Comparison of ENCODE assay signal across 22 cellular contexts in genomic region chr1:36865080-36865900, GRCh38.
DNase-seq lines count a peak whose midpoint lies in the region; ATAC-seq and TF ChIP-seq lines count a peak whose summit lies in the region.
"Had no signal": no experiment of that assay in that cellular context is flagged by ENCODE, and none has a peak within 500 bp of the region (broad histone marks: within the 10 kb centered on the region; RNA-seq: fewer than 3 reads in every experiment).

No MANE protein-coding gene starts in this region.

- H3K27ac Mint-ChIP-seq in activated T-cell treated with anti-CD3 and anti-CD28 coated beads, Interleukin-2, amount 50 U/mL, for 72 hours = no peak overlapping the region
- H3K27ac Mint-ChIP-seq: CD4-positive, alpha-beta T cell; H9 had no signal

- peaks cover 9% of the 10 kb centered on the region for H3K27me3 ChIP-seq in SJCRH30
- no peaks in the 10 kb centered on the region for H3K27me3 ChIP-seq in tibial nerve

- DNase-seq in NCI-H446 treated with DMSO at 0.1 percent for 48 hours (lab: John Stamatoyannopoulos, UW) (peak; percentile 41), NCI-H446 (lab: John Stamatoyannopoulos, UW) (no peak), SJCRH30 (peak; percentile 12 to 31), foreskin melanocyte (peak; percentile 82), tibial nerve (ENCODE audit: low spot score in 2 of 2) (no peak)
- no peak for DNase-seq in activated T-cell treated with anti-CD3 and anti-CD28 coated beads, Interleukin-2, amount 50 U/mL, for 72 hours
- no peak for DNase-seq in activated effector memory CD4-positive, alpha-beta T cell treated with anti-CD3 and anti-CD28 coated beads, Interleukin-2, amount 50 U/mL, for 16 hours
- DNase-seq: Caco-2; CD4-positive, alpha-beta T cell; EL; H9; IMR-90; Karpas-422; NCI-H1048; NCI-H1436; NCI-H2081; NCI-H524 treated with DMSO at 0.1 percent for 48 hours; PC-3; RPMI8226; SIG-M5 had no signal

- no peak for TF ChIP-seq POLR2A in tibial nerve (IDR thresholded peaks at IDR 0.05)

- H3K4me1 ChIP-seq in SJCRH30 = no peaks in the 10 kb centered on the region
- peaks cover 0 to 67% (median 15%) of the 10 kb centered on the region in 4 donors for H3K4me1 ChIP-seq in tibial nerve
- H3K4me1 ChIP-seq: Caco-2 had no signal

- WGBS in tibial nerve, 2 donors = 44 to 49% methylated on average over 9 of the region's 9 CpGs

- H3K27me3 Mint-ChIP-seq in activated T-cell treated with anti-CD3 and anti-CD28 coated beads, Interleukin-2, amount 50 U/mL, for 72 hours (ENCODE audit: low read depth) = peaks cover 6% of the 10 kb centered on the region

- TF ChIP-seq CTCF in tibial nerve (IDR thresholded peaks at IDR 0.05) = no peak

- H3K4me1 Mint-ChIP-seq in activated T-cell treated with anti-CD3 and anti-CD28 coated beads, Interleukin-2, amount 50 U/mL, for 72 hours (ENCODE audit: low read depth) = no peaks in the 10 kb centered on the region

- no peaks in the 10 kb centered on the region for H3K36me3 ChIP-seq in SJCRH30
- no peaks in the 10 kb centered on the region for H3K36me3 ChIP-seq in tibial nerve

- H3K27ac ChIP-seq in SJCRH30 (no peak overlapping the region), tibial nerve (peak overlapping the region in 3 of 4 donors; percentile 4 to 75 (median 65))

- no peak for TF ChIP-seq EP300 in tibial nerve (IDR thresholded peaks at IDR 0.05)

- H3K9me3 ChIP-seq in SJCRH30 (replicated peaks) = no peaks in the 10 kb centered on the region
- no peaks in the 10 kb centered on the region for H3K9me3 ChIP-seq in tibial nerve
- H3K9me3 ChIP-seq: Caco-2 had no signal

- H3K9me3 Mint-ChIP-seq in activated T-cell treated with anti-CD3 and anti-CD28 coated beads, Interleukin-2, amount 50 U/mL, for 72 hours = no peaks in the 10 kb centered on the region
- H3K9me3 Mint-ChIP-seq: CD4-positive, alpha-beta T cell; H9 had no signal

- H3K4me3 ChIP-seq in SJCRH30 (no peak overlapping the region), tibial nerve (no peak overlapping the region)
- H3K4me3 ChIP-seq: GM12878 had no signal

- no peaks in the 10 kb centered on the region for H3K36me3 Mint-ChIP-seq in activated T-cell treated with anti-CD3 and anti-CD28 coated beads, Interleukin-2, amount 50 U/mL, for 72 hours (ENCODE audit: insufficient read depth in 2 of 2)

- no peak for ATAC-seq in activated T-cell treated with anti-CD3 and anti-CD28 coated beads, Interleukin-2, amount 50 U/mL, for 72 hours (replicated peaks in 1 of 2)
- ATAC-seq in GM19452 (IDR thresholded peaks at IDR 0.05; ENCODE audit: unreplicated experiment) = no peak
- ATAC-seq: GM12878, PC-3 had no signal

- H3K4me3 Mint-ChIP-seq in activated T-cell treated with anti-CD3 and anti-CD28 coated beads, Interleukin-2, amount 50 U/mL, for 72 hours = no peak overlapping the region
- H3K4me3 Mint-ChIP-seq: CD4-positive, alpha-beta T cell; H9 had no signal

Comparison
In these comparisons a context has a peak if more than half of its experiments do, and no peak if none do; other contexts are left out.
1. DNase-seq: peak in NCI-H446 treated with DMSO at 0.1 percent for 48 hours (single experiment), SJCRH30 (2 of 2) and foreskin melanocyte (single experiment); none in NCI-H446 (0 of 2), tibial nerve (0 of 2), activated T-cell treated with anti-CD3 and anti-CD28 coated beads, Interleukin-2, amount 50 U/mL, for 72 hours (0 of 2) and activated effector memory CD4-positive, alpha-beta T cell treated with anti-CD3 and anti-CD28 coated beads, Interleukin-2, amount 50 U/mL, for 16 hours (single experiment).